Comparison of ENCODE assay signal across 31 cellular contexts in genomic region chr7:43232376-43232775, GRCh38.
"Had no signal": no experiment of that assay in that cellular context is flagged by ENCODE, and none has a peak within 500 bp of the region (broad histone marks: within the 10 kb centered on the region; RNA-seq: fewer than 3 reads in every experiment).

No MANE protein-coding gene starts in this region.

- H3K27me3 ChIP-seq: breast epithelium, vagina had no signal

- H3K9me3 Mint-ChIP-seq: activated CD4-positive, alpha-beta memory T cell treated with anti-CD3 and anti-CD28 coated beads, Interleukin-2, amount 10 ng/mL, durations not matched to agents 7 days and 5 days; activated CD4-positive, alpha-beta T cell treated with anti-CD3 and anti-CD28 coated beads, Interleukin-2, amount 10 ng/mL, durations not matched to agents 7 days and 5 days; activated naive CD4-positive, alpha-beta T cell treated with anti-CD3 and anti-CD28 coated beads, Interleukin-2, amount 10 ng/mL, durations not matched to agents 7 days and 5 days; activated naive CD8-positive, alpha-beta T cell treated with anti-CD3 and anti-CD28 coated beads, Interleukin-2, amount 10 ng/mL, durations not matched to agents 7 days and 5 days; activated T-cell treated with anti-CD3 and anti-CD28 coated beads, Interleukin-2, amount 50 U/mL, for 24 hours; dendritic cell treated with granulocyte-macrophage colony-stimulating factor and Interleukin-4, amounts not matched to agents 40 ng/mL and 50 ng/mL, for 4 days; endodermal cell; natural killer cell treated with Interleukin-12 subunit alpha and Interleukin-12 subunit beta and Interleukin-15 and Interleukin-18, amount 100 ng/mL, for 72 hours had no signal

- H3K4me1 ChIP-seq: breast epithelium, esophagus squamous epithelium, foreskin keratinocyte, heart right ventricle, left lung, lower lobe of right lung, vagina had no signal

- H3K27ac Mint-ChIP-seq: activated CD4-positive, alpha-beta memory T cell treated with anti-CD3 and anti-CD28 coated beads, Interleukin-2, amount 10 ng/mL, durations not matched to agents 7 days and 5 days; activated CD4-positive, alpha-beta T cell treated with anti-CD3 and anti-CD28 coated beads, Interleukin-2, amount 10 ng/mL, durations not matched to agents 7 days and 5 days; activated naive CD4-positive, alpha-beta T cell treated with anti-CD3 and anti-CD28 coated beads, Interleukin-2, amount 10 ng/mL, durations not matched to agents 7 days and 5 days; activated naive CD8-positive, alpha-beta T cell treated with anti-CD3 and anti-CD28 coated beads, Interleukin-2, amount 10 ng/mL, durations not matched to agents 7 days and 5 days; activated T-cell treated with anti-CD3 and anti-CD28 coated beads, Interleukin-2, amount 50 U/mL, for 24 hours; dendritic cell treated with granulocyte-macrophage colony-stimulating factor and Interleukin-4, amounts not matched to agents 40 ng/mL and 50 ng/mL, for 4 days; endodermal cell; natural killer cell treated with Interleukin-12 subunit alpha and Interleukin-12 subunit beta and Interleukin-15 and Interleukin-18, amount 100 ng/mL, for 72 hours; T-helper 17 cell; WTC11 had no signal

- DNase-seq: activated CD4-positive, alpha-beta memory T cell treated with anti-CD3 and anti-CD28 coated beads, Interleukin-2, amount 10 ng/mL, durations not matched to agents 7 days and 5 days; activated CD4-positive, alpha-beta T cell treated with anti-CD3 and anti-CD28 coated beads for 1 hour; activated CD4-positive, alpha-beta T cell treated with anti-CD3 and anti-CD28 coated beads, Interleukin-2, amount 10 ng/mL, durations not matched to agents 7 days and 5 days; activated CD8-positive, alpha-beta memory T cell treated with anti-CD3 and anti-CD28 coated beads, Interleukin-2, amount 50 U/mL, for 48 hours; activated gamma-delta T cell; activated naive CD4-positive, alpha-beta T cell treated with anti-CD3 and anti-CD28 coated beads, Interleukin-2, amount 10 ng/mL, durations not matched to agents 7 days and 5 days; activated naive CD8-positive, alpha-beta T cell treated with anti-CD3 and anti-CD28 coated beads, Interleukin-2, amount 10 ng/mL, durations not matched to agents 7 days and 5 days; activated T-cell treated with anti-CD3 and anti-CD28 coated beads, Interleukin-2, amount 50 U/mL, for 24 hours; amygdala; central memory CD4-positive, alpha-beta T cell; endodermal cell; esophagus squamous epithelium; foreskin keratinocyte; heart right ventricle; kidney glomerular epithelial cell; left lung; lower lobe of right lung; mucosa of descending colon; stimulated activated CD4-positive, alpha-beta T cell treated with anti-CD3 and anti-CD28 coated beads, Interleukin-15, amount 100 ng/mL, for 24 hours; stimulated activated CD4-positive, alpha-beta T cell treated with anti-CD3 and anti-CD28 coated beads, Interleukin-2, amount 100 ng/mL, for 24 hours; stimulated activated naive CD4-positive, alpha-beta T cell; T-helper 17 cell; trophoblast cell had no signal

- H3K4me3 Mint-ChIP-seq: activated CD4-positive, alpha-beta memory T cell treated with anti-CD3 and anti-CD28 coated beads, Interleukin-2, amount 10 ng/mL, durations not matched to agents 7 days and 5 days; activated CD4-positive, alpha-beta T cell treated with anti-CD3 and anti-CD28 coated beads, Interleukin-2, amount 10 ng/mL, durations not matched to agents 7 days and 5 days; activated naive CD4-positive, alpha-beta T cell treated with anti-CD3 and anti-CD28 coated beads, Interleukin-2, amount 10 ng/mL, durations not matched to agents 7 days and 5 days; activated naive CD8-positive, alpha-beta T cell treated with anti-CD3 and anti-CD28 coated beads, Interleukin-2, amount 10 ng/mL, durations not matched to agents 7 days and 5 days; activated T-cell treated with anti-CD3 and anti-CD28 coated beads, Interleukin-2, amount 50 U/mL, for 24 hours; dendritic cell treated with granulocyte-macrophage colony-stimulating factor and Interleukin-4, amounts not matched to agents 40 ng/mL and 50 ng/mL, for 4 days; endodermal cell; natural killer cell treated with Interleukin-12 subunit alpha and Interleukin-12 subunit beta and Interleukin-15 and Interleukin-18, amount 100 ng/mL, for 72 hours; T-helper 17 cell; WTC11 had no signal

- ATAC-seq: foreskin keratinocyte; heart right ventricle; left lung; lower lobe of right lung; mucosa of descending colon; natural killer cell treated with Interleukin-12 subunit alpha and Interleukin-12 subunit beta and Interleukin-15 and Interleukin-18, amount 100 ng/mL, for 72 hours; sciatic nerve; SK-N-SH treated with all-trans-retinoic acid at 6 μM for 48 hours; T-helper 17 cell; WTC11 had no signal

- H3K36me3 ChIP-seq: breast epithelium, esophagus squamous epithelium, heart right ventricle, left lung, lower lobe of right lung, thoracic aorta, vagina had no signal

- H3K4me3 ChIP-seq: breast epithelium, esophagus squamous epithelium, heart right ventricle, left lung, lower lobe of right lung, mucosa of descending colon, thoracic aorta, vagina had no signal

- H3K4me1 Mint-ChIP-seq: activated CD4-positive, alpha-beta memory T cell treated with anti-CD3 and anti-CD28 coated beads, Interleukin-2, amount 10 ng/mL, durations not matched to agents 7 days and 5 days; activated CD4-positive, alpha-beta T cell treated with anti-CD3 and anti-CD28 coated beads, Interleukin-2, amount 10 ng/mL, durations not matched to agents 7 days and 5 days; activated naive CD4-positive, alpha-beta T cell treated with anti-CD3 and anti-CD28 coated beads, Interleukin-2, amount 10 ng/mL, durations not matched to agents 7 days and 5 days had no signal

- H3K9me3 ChIP-seq: breast epithelium, esophagus squamous epithelium, heart right ventricle, left lung, lower lobe of right lung, mucosa of descending colon, thoracic aorta, vagina had no signal

- H3K27ac ChIP-seq: breast epithelium, esophagus squamous epithelium, foreskin keratinocyte, heart right ventricle, left lung, lower lobe of right lung, thoracic aorta, vagina had no signal

- H3K36me3 Mint-ChIP-seq: activated naive CD4-positive, alpha-beta T cell treated with anti-CD3 and anti-CD28 coated beads, Interleukin-2, amount 10 ng/mL, durations not matched to agents 7 days and 5 days; activated naive CD8-positive, alpha-beta T cell treated with anti-CD3 and anti-CD28 coated beads, Interleukin-2, amount 10 ng/mL, durations not matched to agents 7 days and 5 days; natural killer cell treated with Interleukin-12 subunit alpha and Interleukin-12 subunit beta and Interleukin-15 and Interleukin-18, amount 100 ng/mL, for 72 hours; WTC11 had no signal
